Comparison of ENCODE assay signal across 1 cellular context in genomic region chr1:206506405-206506802, GRCh38.
TF ChIP-seq lines count a peak whose summit lies in the region.

No MANE protein-coding gene starts in this region.

TF ChIP-seq in H1, 55 proteins besides CTCF, POLR2A, EP300 and RAD21:
- TF ChIP-seq CHD2 (IDR thresholded peaks at IDR 0.05; ENCODE audit: low read length): no peak
- TF ChIP-seq CTBP2 (IDR thresholded peaks at IDR 0.05; ENCODE audit: borderline replicate concordance, insufficient read depth, insufficient read length, low read length): no peak
- TF ChIP-seq RBBP5 (IDR thresholded peaks at IDR 0.05; ENCODE audit: borderline replicate concordance, low read depth, low read length): no peak
- TF ChIP-seq NRF1 (IDR thresholded peaks at IDR 0.05; ENCODE audit: low read depth, low read length): no peak
- TF ChIP-seq TAF7 (optimal IDR thresholded peaks at IDR 0.05; ENCODE audit: borderline replicate concordance, low read depth, low read length): no peak
- TF ChIP-seq GABPA (IDR thresholded peaks at IDR 0.05; ENCODE audit: borderline replicate concordance, insufficient read depth, low read length): no peak
- TF ChIP-seq CBX8 (IDR thresholded peaks at IDR 0.05; ENCODE audit: borderline replicate concordance, low read depth, low read length): no peak
- no peak for TF ChIP-seq HDAC6 (IDR thresholded peaks at IDR 0.05; ENCODE audit: low read depth, low read length)
- TF ChIP-seq SP4 (IDR thresholded peaks at IDR 0.05; ENCODE audit: low read length): no peak
- TF ChIP-seq, protein P1, sequence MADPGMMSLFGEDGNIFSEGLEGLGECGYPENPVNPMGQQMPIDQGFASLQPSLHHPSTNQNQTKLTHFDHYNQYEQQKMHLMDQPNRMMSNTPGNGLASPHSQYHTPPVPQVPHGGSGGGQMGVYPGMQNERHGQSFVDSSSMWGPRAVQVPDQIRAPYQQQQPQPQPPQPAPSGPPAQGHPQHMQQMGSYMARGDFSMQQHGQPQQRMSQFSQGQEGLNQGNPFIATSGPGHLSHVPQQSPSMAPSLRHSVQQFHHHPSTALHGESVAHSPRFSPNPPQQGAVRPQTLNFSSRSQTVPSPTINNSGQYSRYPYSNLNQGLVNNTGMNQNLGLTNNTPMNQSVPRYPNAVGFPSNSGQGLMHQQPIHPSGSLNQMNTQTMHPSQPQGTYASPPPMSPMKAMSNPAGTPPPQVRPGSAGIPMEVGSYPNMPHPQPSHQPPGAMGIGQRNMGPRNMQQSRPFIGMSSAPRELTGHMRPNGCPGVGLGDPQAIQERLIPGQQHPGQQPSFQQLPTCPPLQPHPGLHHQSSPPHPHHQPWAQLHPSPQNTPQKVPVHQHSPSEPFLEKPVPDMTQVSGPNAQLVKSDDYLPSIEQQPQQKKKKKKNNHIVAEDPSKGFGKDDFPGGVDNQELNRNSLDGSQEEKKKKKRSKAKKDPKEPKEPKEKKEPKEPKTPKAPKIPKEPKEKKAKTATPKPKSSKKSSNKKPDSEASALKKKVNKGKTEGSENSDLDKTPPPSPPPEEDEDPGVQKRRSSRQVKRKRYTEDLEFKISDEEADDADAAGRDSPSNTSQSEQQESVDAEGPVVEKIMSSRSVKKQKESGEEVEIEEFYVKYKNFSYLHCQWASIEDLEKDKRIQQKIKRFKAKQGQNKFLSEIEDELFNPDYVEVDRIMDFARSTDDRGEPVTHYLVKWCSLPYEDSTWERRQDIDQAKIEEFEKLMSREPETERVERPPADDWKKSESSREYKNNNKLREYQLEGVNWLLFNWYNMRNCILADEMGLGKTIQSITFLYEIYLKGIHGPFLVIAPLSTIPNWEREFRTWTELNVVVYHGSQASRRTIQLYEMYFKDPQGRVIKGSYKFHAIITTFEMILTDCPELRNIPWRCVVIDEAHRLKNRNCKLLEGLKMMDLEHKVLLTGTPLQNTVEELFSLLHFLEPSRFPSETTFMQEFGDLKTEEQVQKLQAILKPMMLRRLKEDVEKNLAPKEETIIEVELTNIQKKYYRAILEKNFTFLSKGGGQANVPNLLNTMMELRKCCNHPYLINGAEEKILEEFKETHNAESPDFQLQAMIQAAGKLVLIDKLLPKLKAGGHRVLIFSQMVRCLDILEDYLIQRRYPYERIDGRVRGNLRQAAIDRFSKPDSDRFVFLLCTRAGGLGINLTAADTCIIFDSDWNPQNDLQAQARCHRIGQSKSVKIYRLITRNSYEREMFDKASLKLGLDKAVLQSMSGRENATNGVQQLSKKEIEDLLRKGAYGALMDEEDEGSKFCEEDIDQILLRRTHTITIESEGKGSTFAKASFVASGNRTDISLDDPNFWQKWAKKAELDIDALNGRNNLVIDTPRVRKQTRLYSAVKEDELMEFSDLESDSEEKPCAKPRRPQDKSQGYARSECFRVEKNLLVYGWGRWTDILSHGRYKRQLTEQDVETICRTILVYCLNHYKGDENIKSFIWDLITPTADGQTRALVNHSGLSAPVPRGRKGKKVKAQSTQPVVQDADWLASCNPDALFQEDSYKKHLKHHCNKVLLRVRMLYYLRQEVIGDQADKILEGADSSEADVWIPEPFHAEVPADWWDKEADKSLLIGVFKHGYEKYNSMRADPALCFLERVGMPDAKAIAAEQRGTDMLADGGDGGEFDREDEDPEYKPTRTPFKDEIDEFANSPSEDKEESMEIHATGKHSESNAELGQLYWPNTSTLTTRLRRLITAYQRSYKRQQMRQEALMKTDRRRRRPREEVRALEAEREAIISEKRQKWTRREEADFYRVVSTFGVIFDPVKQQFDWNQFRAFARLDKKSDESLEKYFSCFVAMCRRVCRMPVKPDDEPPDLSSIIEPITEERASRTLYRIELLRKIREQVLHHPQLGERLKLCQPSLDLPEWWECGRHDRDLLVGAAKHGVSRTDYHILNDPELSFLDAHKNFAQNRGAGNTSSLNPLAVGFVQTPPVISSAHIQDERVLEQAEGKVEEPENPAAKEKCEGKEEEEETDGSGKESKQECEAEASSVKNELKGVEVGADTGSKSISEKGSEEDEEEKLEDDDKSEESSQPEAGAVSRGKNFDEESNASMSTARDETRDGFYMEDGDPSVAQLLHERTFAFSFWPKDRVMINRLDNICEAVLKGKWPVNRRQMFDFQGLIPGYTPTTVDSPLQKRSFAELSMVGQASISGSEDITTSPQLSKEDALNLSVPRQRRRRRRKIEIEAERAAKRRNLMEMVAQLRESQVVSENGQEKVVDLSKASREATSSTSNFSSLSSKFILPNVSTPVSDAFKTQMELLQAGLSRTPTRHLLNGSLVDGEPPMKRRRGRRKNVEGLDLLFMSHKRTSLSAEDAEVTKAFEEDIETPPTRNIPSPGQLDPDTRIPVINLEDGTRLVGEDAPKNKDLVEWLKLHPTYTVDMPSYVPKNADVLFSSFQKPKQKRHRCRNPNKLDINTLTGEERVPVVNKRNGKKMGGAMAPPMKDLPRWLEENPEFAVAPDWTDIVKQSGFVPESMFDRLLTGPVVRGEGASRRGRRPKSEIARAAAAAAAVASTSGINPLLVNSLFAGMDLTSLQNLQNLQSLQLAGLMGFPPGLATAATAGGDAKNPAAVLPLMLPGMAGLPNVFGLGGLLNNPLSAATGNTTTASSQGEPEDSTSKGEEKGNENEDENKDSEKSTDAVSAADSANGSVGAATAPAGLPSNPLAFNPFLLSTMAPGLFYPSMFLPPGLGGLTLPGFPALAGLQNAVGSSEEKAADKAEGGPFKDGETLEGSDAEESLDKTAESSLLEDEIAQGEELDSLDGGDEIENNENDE (IDR thresholded peaks at IDR 0.05; ENCODE audit: insufficient replicate concordance, low read length): no peak
- TF ChIP-seq MAX (IDR thresholded peaks at IDR 0.05): no peak
- no peak for TF ChIP-seq JUN (IDR thresholded peaks at IDR 0.05; ENCODE audit: low read depth, low read length)
- TF ChIP-seq CBX5 (IDR thresholded peaks at IDR 0.05; ENCODE audit: low read depth, low read length): no peak
- no peak for TF ChIP-seq KDM1A (IDR thresholded peaks at IDR 0.05; ENCODE audit: borderline replicate concordance, low read length)
